In genomic region chr1:203754455-203754864, GRCh38 we compare ENCODE assay signal across 12 cellular contexts. TPM values are rescaled to one million over a fixed set of nuclear protein-coding genes. Genes with fewer than 3 reads are reported as not detected.
DNase-seq lines count a peak whose midpoint lies in the region; ATAC-seq and TF ChIP-seq lines count a peak whose summit lies in the region.
"Had no signal": no experiment of that assay in that cellular context is flagged by ENCODE, and none has a peak within 500 bp of the region (broad histone marks: within the 10 kb centered on the region; RNA-seq: fewer than 3 reads in every experiment).

No MANE protein-coding gene starts in this region.

- H3K9me3 Mint-ChIP-seq in activated CD4-positive, alpha-beta T cell treated with anti-CD3 and anti-CD28 coated beads for 36 hours (ENCODE audit: low read depth), result no peaks in the 10 kb centered on the region
- H3K9me3 Mint-ChIP-seq in activated naive CD4-positive, alpha-beta T cell treated with anti-CD3 and anti-CD28 coated beads, Interleukin-2, amount 50 U/mL, for 72 hours, result no peaks in the 10 kb centered on the region

- POLR2A ChIA-PET in activated CD4-positive, alpha-beta T cell treated with anti-CD3 and anti-CD28 coated beads for 36 hours (lab: Charles Lee), result interaction anchor here (0.9 kb wide), 1 partner anchor 10 kb away, joined by 3 read pairs; the partner anchor contains the start of gene LAX1

- H3K27ac ChIP-seq in stomach, result peak overlapping the region in 1 of 5 donors; percentile 39

- H3K4me1 Mint-ChIP-seq in activated CD4-positive, alpha-beta T cell treated with anti-CD3 and anti-CD28 coated beads for 36 hours, result peaks cover 29% of the 10 kb centered on the region

- WGBS in lower leg skin, 2 donors, result 41 to 50% methylated on average over 4 of the region's 4 CpGs
- 75 to 89% (median 84%) methylated on average over 4 of the region's 4 CpGs for WGBS in stomach, 5 donors

- TF ChIP-seq EP300 in stomach (IDR thresholded peaks at IDR 0.05), result no peak

- no peaks in the 10 kb centered on the region for H3K9me3 ChIP-seq in stomach

- no peaks in the 10 kb centered on the region for H3K27me3 ChIP-seq in stomach

- peak; percentile 45 for DNase-seq in activated CD4-positive, alpha-beta T cell treated with anti-CD3 and anti-CD28 coated beads for 36 hours
- no peak for DNase-seq in activated CD4-positive, alpha-beta T cell treated with anti-CD3 and anti-CD28 coated beads for 1 hour
- no peak for DNase-seq in activated naive CD4-positive, alpha-beta T cell treated with anti-CD3 and anti-CD28 coated beads, Interleukin-2, amount 50 U/mL, for 72 hours (ENCODE audit: low spot score in 2 of 2)
- DNase-seq in stimulated activated naive CD8-positive, alpha-beta T cell treated with anti-CD3 and anti-CD28 coated beads, Interleukin-15, Interleukin-2, amounts not matched to agents 100 U/mL and 50 U/mL, for 24 hours, result no peak
- no peak for DNase-seq in lower leg skin (ENCODE audit: low spot score in 2 of 2)
- no peak for DNase-seq in stomach
- DNase-seq in CD1c-positive myeloid dendritic cell (ENCODE audit: extremely low spot score), result no peak
- DNase-seq: NCI-H2029, posterior cingulate gyrus had no signal

- peak overlapping the region; percentile 88 for H3K27ac Mint-ChIP-seq in activated CD4-positive, alpha-beta T cell treated with anti-CD3 and anti-CD28 coated beads for 36 hours
- peak overlapping the region; percentile 91 to 95 for H3K27ac Mint-ChIP-seq in activated naive CD4-positive, alpha-beta T cell treated with anti-CD3 and anti-CD28 coated beads, Interleukin-2, amount 50 U/mL, for 72 hours

- H3K36me3 ChIP-seq in stomach, result no peaks in the 10 kb centered on the region

- H3K4me1 ChIP-seq in stomach, result peaks cover 0 to 9% (median 2%) of the 10 kb centered on the region in 4 donors

- ATAC-seq in activated CD4-positive, alpha-beta T cell treated with anti-CD3 and anti-CD28 coated beads for 36 hours, result peak; percentile 82
- ATAC-seq in HG03175 (IDR thresholded peaks at IDR 0.05; ENCODE audit: unreplicated experiment), result peak; percentile 65
- peak; percentile 52 to 74 for ATAC-seq in activated naive CD4-positive, alpha-beta T cell treated with anti-CD3 and anti-CD28 coated beads, Interleukin-2, amount 50 U/mL, for 72 hours
- peak; percentile 40 for ATAC-seq in stimulated activated naive CD8-positive, alpha-beta T cell treated with anti-CD3 and anti-CD28 coated beads, Interleukin-15, Interleukin-2, amounts not matched to agents 100 U/mL and 50 U/mL, for 24 hours

- intact Hi-C loops in activated CD4-positive, alpha-beta T cell treated with anti-CD3 and anti-CD28 coated beads for 36 hours (cut with DNase I, micrococcal nuclease), result no loop called here
- intact Hi-C loops in lower leg skin (cut with DNase I; ENCODE audit: low total_unique reads), result no loop called here
- intact Hi-C loops in stomach (cut with DNase I; ENCODE audit: low total_unique reads), result no loop called here

- no peak for TF ChIP-seq POLR2A in lower leg skin (IDR thresholded peaks at IDR 0.05)
- no peak for TF ChIP-seq POLR2A in stomach (IDR thresholded peaks at IDR 0.05)

- H3K4me3 ChIP-seq in lower leg skin (ENCODE audit: low read depth, poor library complexity, severe bottlenecking) (no peak overlapping the region), stomach (no peak overlapping the region)

- TF ChIP-seq CTCF in lower leg skin (IDR thresholded peaks at IDR 0.05), result no peak
- no peak for TF ChIP-seq CTCF in stomach (IDR thresholded peaks at IDR 0.05)

- no peaks in the 10 kb centered on the region for H3K27me3 Mint-ChIP-seq in activated CD4-positive, alpha-beta T cell treated with anti-CD3 and anti-CD28 coated beads for 36 hours

- no peaks in the 10 kb centered on the region for H3K36me3 Mint-ChIP-seq in activated CD4-positive, alpha-beta T cell treated with anti-CD3 and anti-CD28 coated beads for 36 hours (ENCODE audit: low read depth)
- no peaks in the 10 kb centered on the region for H3K36me3 Mint-ChIP-seq in activated naive CD4-positive, alpha-beta T cell treated with anti-CD3 and anti-CD28 coated beads, Interleukin-2, amount 50 U/mL, for 72 hours

- H3K4me3 Mint-ChIP-seq in activated CD4-positive, alpha-beta T cell treated with anti-CD3 and anti-CD28 coated beads for 36 hours, result peak overlapping the region; percentile 4

- CTCF ChIA-PET in activated CD4-positive, alpha-beta T cell treated with anti-CD3 and anti-CD28 coated beads for 36 hours (lab: Charles Lee), result interaction anchor here (0.7 to 0.9 kb wide), 3 partner anchors 11 to 19 kb away, joined by 3 read pairs; no protein-coding TSS in a partner anchor

RNA-seq across cellular contexts. Expression of gene LAX1, which starts 10.5 kb away (rescaled TPM):
- total RNA-seq in activated CD4-positive, alpha-beta T cell treated with anti-CD3 and anti-CD28 coated beads for 36 hours, result 10 to 100 TPM; 20.6 TPM
- 10 to 100 TPM; 12.3 to 20.4 TPM for total RNA-seq in activated naive CD4-positive, alpha-beta T cell treated with anti-CD3 and anti-CD28 coated beads, Interleukin-2, amount 50 U/mL, for 72 hours
- total RNA-seq in lower leg skin (under 1 TPM; 0.17 to 0.79 (median 0.48) TPM), stomach (1 to 10 TPM in 2 of 5 donors, under 1 TPM in 2, not detected in 1; 0.45 to 2.8 (median 1.1) TPM)
- polyA plus RNA-seq in stomach, result under 1 TPM in 2 of 3 donors, not detected in 1; 0.06 to 0.20 TPM
- total RNA-seq: A172, temporal lobe had no signal

RNA-seq across cellular contexts. Expression of gene ZBED6, which starts 41.0 kb away (rescaled TPM):
- 10 to 100 TPM; 16.4 to 19.3 TPM for total RNA-seq in activated CD4-positive, alpha-beta T cell treated with anti-CD3 and anti-CD28 coated beads for 36 hours
- 10 to 100 TPM; 28.4 to 47.7 TPM for total RNA-seq in activated naive CD4-positive, alpha-beta T cell treated with anti-CD3 and anti-CD28 coated beads, Interleukin-2, amount 50 U/mL, for 72 hours
- 10 to 100 TPM; 15.2 to 27.3 (median 18.3) TPM for total RNA-seq in lower leg skin
- total RNA-seq in stomach, result 10 to 100 TPM; 12.5 to 38.6 (median 22.2) TPM
- under 1 TPM; 0.13 to 0.93 (median 0.15) TPM for polyA plus RNA-seq in stomach

RNA-seq across cellular contexts. Expression of gene ZC3H11A, which starts 41.0 kb away (rescaled TPM):
- 100 to 1,000 TPM in 1 of 2 experiments, 10 to 100 TPM in 1; 92.8 to 112 TPM for total RNA-seq in activated CD4-positive, alpha-beta T cell treated with anti-CD3 and anti-CD28 coated beads for 36 hours
- total RNA-seq in activated naive CD4-positive, alpha-beta T cell treated with anti-CD3 and anti-CD28 coated beads, Interleukin-2, amount 50 U/mL, for 72 hours, result 100 to 1,000 TPM in 1 of 2 donors, 10 to 100 TPM in 1; 95.4 to 161 TPM
- total RNA-seq in lower leg skin (100 to 1,000 TPM in 2 of 4 donors, 10 to 100 TPM in 2; 97.8 to 132 (median 107) TPM), stomach (100 to 1,000 TPM in 2 of 5 donors, 10 to 100 TPM in 3; 56.2 to 160 (median 84.0) TPM)
- polyA plus RNA-seq in stomach, result 10 to 100 TPM; 25.0 to 39.2 (median 25.8) TPM
